In genomic region chr20:46089338-46090094, GRCh38 we compare ENCODE assay signal across 8 cellular contexts. TPM values are rescaled to one million over a fixed set of nuclear protein-coding genes. Genes with fewer than 3 reads are reported as not detected.
DNase-seq lines count a peak whose midpoint lies in the region; ATAC-seq and TF ChIP-seq lines count a peak whose summit lies in the region.

NCOA5 (minus strand) TSS chr20:46089962; CDS start chr20:46079424, 10,538 bp downstream.

- H3K27me3 ChIP-seq in effector memory CD4-positive, alpha-beta T cell (replicated peaks; ENCODE audit: control insufficient read depth, insufficient read depth, low read length, poor library complexity, severe bottlenecking) = peaks cover 2% of the 10 kb centered on the region

- no peaks in the 10 kb centered on the region for H3K9me3 ChIP-seq in effector memory CD4-positive, alpha-beta T cell (ENCODE audit: control insufficient read depth, low read length)

- H3K4me3 ChIP-seq in effector memory CD4-positive, alpha-beta T cell (ENCODE audit: insufficient read depth, low read depth, low read length, poor library complexity, severe bottlenecking) = peak within 1 kb of the TSS; percentile 80

- peak within 1 kb of the TSS; percentile 86 for H3K4me3 Mint-ChIP-seq in memory B cell

- no peaks in the 10 kb centered on the region for H3K9me3 Mint-ChIP-seq in memory B cell

- peaks cover 5% of the 10 kb centered on the region for H3K36me3 Mint-ChIP-seq in memory B cell

- H3K36me3 ChIP-seq in effector memory CD4-positive, alpha-beta T cell (ENCODE audit: control insufficient read depth, insufficient read depth, low read length) = no peaks in the 10 kb centered on the region

- POLR2A ChIA-PET in activated CD8-positive, alpha-beta memory T cell treated with anti-CD3 and anti-CD28 coated beads for 36 hours (lab: Charles Lee) = no interaction called here

- peak; percentile 43 for TF ChIP-seq CTCF in GM20000 (IDR thresholded peaks at IDR 0.05; ENCODE audit: extremely low read depth, missing control alignments)

- ATAC-seq in memory B cell (ENCODE audit: low read depth) = peak; percentile 85

- H3K27me3 Mint-ChIP-seq in memory B cell = no peaks in the 10 kb centered on the region

- H3K4me1 Mint-ChIP-seq in memory B cell = peaks cover 33% of the 10 kb centered on the region

- H3K4me1 ChIP-seq in effector memory CD4-positive, alpha-beta T cell (ENCODE audit: control insufficient read depth, insufficient read depth, low read length, poor library complexity, severe bottlenecking) = peaks cover 23% of the 10 kb centered on the region

- peak within 1 kb of the TSS; percentile 90 for H3K27ac Mint-ChIP-seq in memory B cell

- DNase-seq in COLO668 (lab: John Stamatoyannopoulos, UW; ENCODE audit: unreplicated experiment) (peak; percentile 98), GM20000 (ENCODE audit: low spot score) (peak; percentile 98), HT-29 (ENCODE audit: low spot score) (peak; percentile 99), memory B cell (ENCODE audit: low spot score in 2 of 2) (peak; percentile 88 to 94)
- DNase-seq in NK-92 treated with Interleukin-12 subunit alpha and Interleukin-12 subunit beta, amount 100 ng/mL, for 24 hours (lab: John Stamatoyannopoulos, UW) = peak; percentile 92
- peak; percentile 83 to 89 (median 87) for DNase-seq in effector memory CD4-positive, alpha-beta T cell
- peak; percentile 86 for DNase-seq in stimulated activated CD8-positive, alpha-beta memory T cell treated with anti-CD3 and anti-CD28 coated beads, Interleukin-12 subunit alpha, Interleukin-12 subunit beta, amount 100 ng/mL, for 24 hours (ENCODE audit: extremely low read depth)

- H3K27ac ChIP-seq in effector memory CD4-positive, alpha-beta T cell (ENCODE audit: insufficient read depth, low read length, poor library complexity, severe bottlenecking) = peak within 1 kb of the TSS; percentile 81

- CTCF ChIA-PET in activated CD8-positive, alpha-beta memory T cell treated with anti-CD3 and anti-CD28 coated beads for 36 hours (lab: Charles Lee) = interaction anchor here (2.3 kb wide), 1 partner anchor 67 kb away, joined by 10 read pairs; no protein-coding TSS in a partner anchor

RNA-seq across cellular contexts. Expression of gene NCOA5, which starts in this region (rescaled TPM):
- total RNA-seq in HT-29 (2014; rRNA removed; shearing (Covaris generic)) = 20.3 and 21.0 TPM in 2 replicates
- 10 to 100 TPM; 27.2 to 31.6 TPM for total RNA-seq in activated CD8-positive, alpha-beta memory T cell treated with anti-CD3 and anti-CD28 coated beads for 36 hours

Comparison
In these comparisons a context has a peak if more than half of its experiments do, and no peak if none do; other contexts are left out.
1. Peak in every context shown above with its lines: DNase-seq, ATAC-seq, H3K4me3 ChIP-seq and H3K27ac ChIP-seq.